1 cellular context compared by ENCODE assay signal in genomic region chr1:111446967-111447892, GRCh38.
TF ChIP-seq lines count a peak whose summit lies in the region.

No MANE protein-coding gene starts in this region.

TF ChIP-seq in IMR-90, 13 proteins besides CTCF, POLR2A, EP300 and RAD21:
- TF ChIP-seq CEBPB (IDR thresholded peaks at IDR 0.05; ENCODE audit: low read depth, low read length), result no peak
